ENCODE assay signal across 13 cellular contexts in genomic region chr15:50562735-50563640, GRCh38. TPM values are rescaled to one million over a fixed set of nuclear protein-coding genes. Genes with fewer than 3 reads are reported as not detected.
DNase-seq lines count a peak whose midpoint lies in the region; ATAC-seq and TF ChIP-seq lines count a peak whose summit lies in the region.
"Had no signal": no experiment of that assay in that cellular context is flagged by ENCODE, and none has a peak within 500 bp of the region (broad histone marks: within the 10 kb centered on the region; RNA-seq: fewer than 3 reads in every experiment).

No MANE protein-coding gene starts in this region.

- H3K9me3 Mint-ChIP-seq in activated CD4-positive, alpha-beta T cell treated with anti-CD3 and anti-CD28 coated beads for 36 hours (ENCODE audit: low read depth) = no peaks in the 10 kb centered on the region
- no peaks in the 10 kb centered on the region for H3K9me3 Mint-ChIP-seq in natural killer cell treated with Interleukin-12 subunit alpha and Interleukin-12 subunit beta and Interleukin-15 and Interleukin-18, amount 100 ng/mL, for 72 hours
- H3K9me3 Mint-ChIP-seq: dendritic cell treated with granulocyte-macrophage colony-stimulating factor and Interleukin-4, amounts not matched to agents 40 ng/mL and 50 ng/mL, for 4 days had no signal

- no peak overlapping the region for H3K4me3 ChIP-seq in astrocyte of the spinal cord (ENCODE audit: low read depth, low read length)

- no peak overlapping the region for H3K4me3 Mint-ChIP-seq in activated CD4-positive, alpha-beta T cell treated with anti-CD3 and anti-CD28 coated beads for 36 hours
- H3K4me3 Mint-ChIP-seq in natural killer cell treated with Interleukin-12 subunit alpha and Interleukin-12 subunit beta and Interleukin-15 and Interleukin-18, amount 100 ng/mL, for 72 hours = peak overlapping the region; percentile 26
- H3K4me3 Mint-ChIP-seq: dendritic cell treated with granulocyte-macrophage colony-stimulating factor and Interleukin-4, amounts not matched to agents 40 ng/mL and 50 ng/mL, for 4 days had no signal

- peak; percentile 34 for DNase-seq in activated CD4-positive, alpha-beta T cell treated with anti-CD3 and anti-CD28 coated beads for 36 hours
- no peak for DNase-seq in activated CD4-positive, alpha-beta T cell treated with anti-CD3 and anti-CD28 coated beads for 1 hour
- DNase-seq in MV-4-11 (lab: John Stamatoyannopoulos, UW) = peak; percentile 19
- peak; percentile 48 for DNase-seq in astrocyte of the spinal cord (ENCODE audit: low read depth, low spot score)
- DNase-seq in natural killer cell treated with Interleukin-12 subunit alpha and Interleukin-12 subunit beta and Interleukin-15 and Interleukin-18, amount 100 ng/mL, for 72 hours (ENCODE audit: low spot score) = no peak
- no peak for DNase-seq in OCI-M2 (lab: John Stamatoyannopoulos, UW; ENCODE audit: unreplicated experiment)
- DNase-seq in activated effector memory CD4-positive, alpha-beta T cell treated with anti-CD3 and anti-CD28 coated beads, Interleukin-2, amount 50 U/mL, for 16 hours = no peak
- DNase-seq: DMS79 treated with DMSO at 0.1 percent for 48 hours, NCI-H1105 treated with DMSO at 0.1 percent for 48 hours, NCI-H524 treated with DMSO at 0.1 percent for 48 hours had no signal

- POLR2A ChIA-PET in activated CD4-positive, alpha-beta T cell treated with anti-CD3 and anti-CD28 coated beads for 36 hours (lab: Charles Lee) = interaction anchor here (0.6 to 0.7 kb wide), 3 partner anchors 75 to 326 kb away, joined by 3 to 9 read pairs (median 4); a partner anchor contains a TSS

- CTCF ChIA-PET in activated CD4-positive, alpha-beta T cell treated with anti-CD3 and anti-CD28 coated beads for 36 hours (lab: Charles Lee) = interaction anchor here (0.6 to 0.9 kb wide), 2 partner anchors 14 to 325 kb away, joined by 3 read pairs; no protein-coding TSS in a partner anchor

- peaks cover 16% of the 10 kb centered on the region for H3K4me1 Mint-ChIP-seq in activated CD4-positive, alpha-beta T cell treated with anti-CD3 and anti-CD28 coated beads for 36 hours
- H3K4me1 Mint-ChIP-seq in natural killer cell treated with Interleukin-12 subunit alpha and Interleukin-12 subunit beta and Interleukin-15 and Interleukin-18, amount 100 ng/mL, for 72 hours (ENCODE audit: low read depth in 2 of 2) = peaks cover 14% of the 10 kb centered on the region in 2 donors

- ATAC-seq in activated CD4-positive, alpha-beta T cell treated with anti-CD3 and anti-CD28 coated beads for 36 hours = peak; percentile 75
- peak; percentile 67 to 80 for ATAC-seq in natural killer cell treated with Interleukin-12 subunit alpha and Interleukin-12 subunit beta and Interleukin-15 and Interleukin-18, amount 100 ng/mL, for 72 hours
- ATAC-seq in HG03520 (IDR thresholded peaks at IDR 0.05; ENCODE audit: unreplicated experiment) = no peak

- H3K27me3 Mint-ChIP-seq in activated CD4-positive, alpha-beta T cell treated with anti-CD3 and anti-CD28 coated beads for 36 hours = no peaks in the 10 kb centered on the region
- no peaks in the 10 kb centered on the region for H3K27me3 Mint-ChIP-seq in natural killer cell treated with Interleukin-12 subunit alpha and Interleukin-12 subunit beta and Interleukin-15 and Interleukin-18, amount 100 ng/mL, for 72 hours
- H3K27me3 Mint-ChIP-seq: dendritic cell treated with granulocyte-macrophage colony-stimulating factor and Interleukin-4, amounts not matched to agents 40 ng/mL and 50 ng/mL, for 4 days had no signal

- no peak for TF ChIP-seq CTCF in astrocyte of the spinal cord (IDR thresholded peaks at IDR 0.05; ENCODE audit: low read depth, low read length)

- intact Hi-C loops in activated CD4-positive, alpha-beta T cell treated with anti-CD3 and anti-CD28 coated beads for 36 hours (cut with DNase I, micrococcal nuclease) = loop anchor here (5.0 to 10.0 kb wide), 3 partner anchors 208 to 344 kb away; partner anchors contain the start of genes AP4E1 (in 1 of the 2) and GABPB1 (in 1 of the 2)

- H3K36me3 Mint-ChIP-seq in activated CD4-positive, alpha-beta T cell treated with anti-CD3 and anti-CD28 coated beads for 36 hours (ENCODE audit: low read depth) = peaks cover 30% of the 10 kb centered on the region
- H3K36me3 Mint-ChIP-seq in natural killer cell treated with Interleukin-12 subunit alpha and Interleukin-12 subunit beta and Interleukin-15 and Interleukin-18, amount 100 ng/mL, for 72 hours = peaks cover 18% of the 10 kb centered on the region

- in situ Hi-C loops in astrocyte of the spinal cord (cut with HindIII; ENCODE audit: low sequenced_read_pairs) = no loop called here

- peak overlapping the region; percentile 79 for H3K27ac Mint-ChIP-seq in activated CD4-positive, alpha-beta T cell treated with anti-CD3 and anti-CD28 coated beads for 36 hours
- peak overlapping the region; percentile 59 to 80 for H3K27ac Mint-ChIP-seq in natural killer cell treated with Interleukin-12 subunit alpha and Interleukin-12 subunit beta and Interleukin-15 and Interleukin-18, amount 100 ng/mL, for 72 hours
- H3K27ac Mint-ChIP-seq: dendritic cell treated with granulocyte-macrophage colony-stimulating factor and Interleukin-4, amounts not matched to agents 40 ng/mL and 50 ng/mL, for 4 days had no signal

RNA-seq across cellular contexts. Expression of gene USP50, which starts 16.5 kb away (rescaled TPM):
- total RNA-seq in activated CD4-positive, alpha-beta T cell treated with anti-CD3 and anti-CD28 coated beads for 36 hours = not detected
- total RNA-seq in natural killer cell treated with Interleukin-12 subunit alpha and Interleukin-12 subunit beta and Interleukin-15 and Interleukin-18, amount 100 ng/mL, for 72 hours = not detected
- total RNA-seq: H1 had no signal

Comparison
In these comparisons a context has a peak if more than half of its experiments do, and no peak if none do; other contexts are left out.
1. DNase-seq: peak in activated CD4-positive, alpha-beta T cell treated with anti-CD3 and anti-CD28 coated beads for 36 hours (single experiment), MV-4-11 (single experiment) and astrocyte of the spinal cord (single experiment); none in activated CD4-positive, alpha-beta T cell treated with anti-CD3 and anti-CD28 coated beads for 1 hour (single experiment), natural killer cell treated with Interleukin-12 subunit alpha and Interleukin-12 subunit beta and Interleukin-15 and Interleukin-18, amount 100 ng/mL, for 72 hours (single experiment), OCI-M2 (single experiment) and activated effector memory CD4-positive, alpha-beta T cell treated with anti-CD3 and anti-CD28 coated beads, Interleukin-2, amount 50 U/mL, for 16 hours (single experiment).